25 cellular contexts compared by ENCODE assay signal in the genomic region with DNA sequence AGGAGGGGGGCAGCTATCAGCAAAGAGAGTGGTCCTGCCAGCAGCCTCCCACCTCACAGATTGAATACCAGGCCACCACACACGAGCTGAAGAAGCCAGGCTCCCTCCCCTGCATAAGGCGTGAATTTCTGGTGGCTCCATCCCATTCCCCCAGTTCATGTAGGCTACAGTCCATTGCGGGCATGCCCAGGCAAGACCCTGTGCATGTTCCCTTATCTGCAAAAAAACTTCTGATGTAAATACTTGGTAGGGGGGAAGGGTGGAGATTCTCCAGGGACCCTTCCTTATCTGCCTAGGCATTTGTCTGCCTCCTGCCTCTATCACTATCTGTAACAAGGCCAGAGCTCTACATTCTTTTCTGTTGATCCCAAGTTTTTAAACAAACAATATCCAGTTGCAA. TPM values are rescaled to one million over a fixed set of nuclear protein-coding genes. Genes with fewer than 3 reads are reported as not detected.
DNase-seq lines count a peak whose midpoint lies in the region; ATAC-seq and TF ChIP-seq lines count a peak whose summit lies in the region.
"Had no signal": no experiment of that assay in that cellular context is flagged by ENCODE, and none has a peak within 500 bp of the region (broad histone marks: within the 10 kb centered on the region; RNA-seq: fewer than 3 reads in every experiment).

No MANE protein-coding gene starts in this region.

- DNase-seq in MCF 10A (ENCODE audit: unreplicated experiment) (no peak), breast epithelium (ENCODE audit: low spot score in 2 of 2) (no peak), brain microvascular endothelial cell (peak; percentile 50), foreskin keratinocyte (peak in 1 of 2 donors; percentile 10), trophoblast cell (no peak), Right ventricle myocardium inferior (ENCODE audit: missing footprints) (no peak), NCI-H2196 (lab: John Stamatoyannopoulos, UW; ENCODE audit: unreplicated experiment) (no peak)
- DNase-seq in activated T-cell treated with anti-CD3 and anti-CD28 coated beads, Interleukin-2, amount 50 U/mL, for 4 hours: no peak
- DNase-seq: 8988T; activated CD4-positive, alpha-beta T cell treated with anti-CD3 and anti-CD28 coated beads for 4 hours; aorta; CD8-positive, alpha-beta memory T cell; left cardiac atrium; NCI-H1092 treated with DMSO at 0.1 percent for 48 hours; NCI-H1930; NCI-H2227 treated with DMSO at 0.1 percent for 48 hours; ovary; spleen; stimulated activated CD4-positive, alpha-beta T cell treated with anti-CD3 and anti-CD28 coated beads, Interleukin-2, amount 100 ng/mL, for 48 hours had no signal

- H4K8ac ChIP-seq in trophoblast cell (ENCODE audit: low read depth, low read length): no peak overlapping the region

- CTCF ChIA-PET in MCF 10A (lab: Yijun Ruan, JAX): interaction anchor here (1.2 kb wide), 1 partner anchor 14 kb away, joined by 3 read pairs; no protein-coding TSS in a partner anchor

- ATAC-seq in foreskin keratinocyte (no peak), Right ventricle myocardium inferior (no peak)
- ATAC-seq in activated T-cell treated with anti-CD3 and anti-CD28 coated beads, Interleukin-2, amount 50 U/mL, for 4 hours: no peak
- ATAC-seq: activated naive CD4-positive, alpha-beta T cell treated with anti-CD3 and anti-CD28 coated beads, Interleukin-2, amount 50 U/mL, for 72 hours; esophagus mucosa; left cardiac atrium; stimulated activated memory B cell treated with anti-CD40 and anti-IgM and Interleukin-4, amounts not matched to agents 10 μg/mL and 1 μg/mL and 100 μg/mL, for 72 hours had no signal

- H2AFZ ChIP-seq in trophoblast cell (ENCODE audit: insufficient read depth, low read length, poor library complexity): no peak overlapping the region

- no peaks in the 10 kb centered on the region for H3K27me3 Mint-ChIP-seq in MCF 10A (ENCODE audit: insufficient read depth, unreplicated experiment)
- no peaks in the 10 kb centered on the region for H3K27me3 Mint-ChIP-seq in activated T-cell treated with anti-CD3 and anti-CD28 coated beads, Interleukin-2, amount 50 U/mL, for 4 hours (ENCODE audit: low read depth)
- H3K27me3 Mint-ChIP-seq: CD8-positive, alpha-beta memory T cell; memory B cell; stimulated activated memory B cell treated with anti-CD40 and anti-IgM and Interleukin-4, amounts not matched to agents 10 μg/mL and 1 μg/mL and 100 μg/mL, for 72 hours had no signal

- no CpG with 5 or more reads among the region's 3 CpGs for WGBS in trophoblast cell (ENCODE audit: extremely low coverage, insufficient coverage, insufficient read length)

- H3K9me3 Mint-ChIP-seq in MCF 10A (ENCODE audit: unreplicated experiment): no peaks in the 10 kb centered on the region
- H3K9me3 Mint-ChIP-seq in activated T-cell treated with anti-CD3 and anti-CD28 coated beads, Interleukin-2, amount 50 U/mL, for 4 hours: no peaks in the 10 kb centered on the region

- H2BK5ac ChIP-seq in trophoblast cell (ENCODE audit: low read depth, low read length, poor library complexity): peak overlapping the region; percentile 58

- in situ Hi-C loops in brain microvascular endothelial cell (cut with HindIII; ENCODE audit: low pct_ligation_motif_present, low sequenced_read_pairs): no loop called here

- no peak overlapping the region for H3K18ac ChIP-seq in trophoblast cell (ENCODE audit: low read length)

- intact Hi-C loops in MCF 10A (cut with micrococcal nuclease) (no loop called here), breast epithelium (cut with DNase I; ENCODE audit: low total_unique reads) (no loop called here), Right ventricle myocardium inferior (cut with DNase I) (no loop called here)

- H3K27me3 ChIP-seq in breast epithelium (no peaks in the 10 kb centered on the region), brain microvascular endothelial cell (replicated peaks) (no peaks in the 10 kb centered on the region), foreskin keratinocyte (no peaks in the 10 kb centered on the region), trophoblast cell (ENCODE audit: insufficient read depth, low read length) (no peaks in the 10 kb centered on the region)
- H3K27me3 ChIP-seq: ovary, spleen, suprapubic skin had no signal

- no peak overlapping the region for H4K12ac ChIP-seq in trophoblast cell (ENCODE audit: low read depth, low read length)

- TF ChIP-seq POLR2A in breast epithelium (IDR thresholded peaks at IDR 0.05): no peak

- H3K27ac Mint-ChIP-seq in MCF 10A (ENCODE audit: low read depth, unreplicated experiment): peak overlapping the region; percentile 63
- H3K27ac Mint-ChIP-seq: activated T-helper 1 cell treated with anti-CD3 and anti-CD28 coated beads, Interleukin-12 subunit alpha, Interleukin-12 subunit beta, Interleukin-2, Interleukin-4 antibody, amounts not matched to agents 30 ng/mL and 10 ng/mL and 1 ng/mL, durations not matched to agents 14 hours and 24 hours and 36 hours; CD8-positive, alpha-beta memory T cell; memory B cell; stimulated activated memory B cell treated with anti-CD40 and anti-IgM and Interleukin-4, amounts not matched to agents 10 μg/mL and 1 μg/mL and 100 μg/mL, for 72 hours had no signal

- POLR2A ChIA-PET in MCF 10A (lab: Yijun Ruan, JAX): interaction anchor here (2.4 kb wide), 1 partner anchor 27 kb away, joined by 15 read pairs; the partner anchor contains the start of gene UBP1

- H3K36me3 Mint-ChIP-seq in MCF 10A (ENCODE audit: insufficient read depth, unreplicated experiment): no peaks in the 10 kb centered on the region
- H3K36me3 Mint-ChIP-seq in activated T-cell treated with anti-CD3 and anti-CD28 coated beads, Interleukin-2, amount 50 U/mL, for 4 hours (ENCODE audit: insufficient read depth): peaks cover 15% of the 10 kb centered on the region

- no peak overlapping the region for H2BK120ac ChIP-seq in trophoblast cell (ENCODE audit: insufficient read depth, low read length, poor library complexity)

- H3K4ac ChIP-seq in trophoblast cell (ENCODE audit: low read depth, low read length): no peak overlapping the region

- no peak overlapping the region for H3K23ac ChIP-seq in trophoblast cell (ENCODE audit: low read length)

- peak overlapping the region; percentile 62 for H3K14ac ChIP-seq in trophoblast cell (ENCODE audit: low read length)

- H3K4me2 ChIP-seq in trophoblast cell (ENCODE audit: low read length): no peak overlapping the region

- H3K36me3 ChIP-seq in breast epithelium (no peaks in the 10 kb centered on the region), brain microvascular endothelial cell (replicated peaks) (no peaks in the 10 kb centered on the region), trophoblast cell (ENCODE audit: control insufficient read depth in 1 of 2, insufficient read depth in 2 of 2, low read length in 2 of 2) (no peaks in the 10 kb centered on the region)
- H3K36me3 ChIP-seq: ovary, suprapubic skin had no signal

- H3K27ac ChIP-seq in breast epithelium (no peak overlapping the region), brain microvascular endothelial cell (peak overlapping the region; percentile 19), foreskin keratinocyte (peak overlapping the region; percentile 55), trophoblast cell (ENCODE audit: low read depth, low read length) (no peak overlapping the region)
- H3K27ac ChIP-seq: ovary, spleen, suprapubic skin had no signal

- no peak overlapping the region for H3K9ac ChIP-seq in trophoblast cell (ENCODE audit: low read length)

- H3K79me1 ChIP-seq in trophoblast cell (ENCODE audit: low read length): no peaks in the 10 kb centered on the region

- H4K91ac ChIP-seq in trophoblast cell (ENCODE audit: low read depth, low read length): peak overlapping the region; percentile 25

- H2AK5ac ChIP-seq in trophoblast cell (ENCODE audit: low read length): no peak overlapping the region

- H3K4me1 Mint-ChIP-seq in MCF 10A (ENCODE audit: insufficient read depth, unreplicated experiment): peaks cover 6% of the 10 kb centered on the region
- H3K4me1 Mint-ChIP-seq in activated T-cell treated with anti-CD3 and anti-CD28 coated beads, Interleukin-2, amount 50 U/mL, for 4 hours (ENCODE audit: low read depth): no peaks in the 10 kb centered on the region
- H3K4me1 Mint-ChIP-seq: CD8-positive, alpha-beta memory T cell; memory B cell; stimulated activated memory B cell treated with anti-CD40 and anti-IgM and Interleukin-4, amounts not matched to agents 10 μg/mL and 1 μg/mL and 100 μg/mL, for 72 hours had no signal

- BruUV-seq in MCF 10A (replicated peaks; lab: Mats Ljungman, UMichigan): no TSS peak

- H3K4me3 ChIP-seq in breast epithelium (no peak overlapping the region), brain microvascular endothelial cell (ENCODE audit: low read depth, low read length) (no peak overlapping the region), trophoblast cell (ENCODE audit: low read depth, low read length) (no peak overlapping the region)
- H3K4me3 ChIP-seq: ovary, spleen, suprapubic skin had no signal

- H3K9me3 ChIP-seq in breast epithelium (no peaks in the 10 kb centered on the region), trophoblast cell (ENCODE audit: insufficient read depth, low read depth, low read length) (peaks cover 1% of the 10 kb centered on the region)
- H3K9me3 ChIP-seq: ovary, suprapubic skin had no signal

- no peak overlapping the region for H3K4me3 Mint-ChIP-seq in MCF 10A (ENCODE audit: unreplicated experiment)
- no peak overlapping the region for H3K4me3 Mint-ChIP-seq in activated T-cell treated with anti-CD3 and anti-CD28 coated beads, Interleukin-2, amount 50 U/mL, for 4 hours
- H3K4me3 Mint-ChIP-seq: activated T-helper 1 cell treated with anti-CD3 and anti-CD28 coated beads, Interleukin-12 subunit alpha, Interleukin-12 subunit beta, Interleukin-2, Interleukin-4 antibody, amounts not matched to agents 30 ng/mL and 10 ng/mL and 1 ng/mL, durations not matched to agents 14 hours and 24 hours and 36 hours; CD8-positive, alpha-beta memory T cell; memory B cell; stimulated activated memory B cell treated with anti-CD40 and anti-IgM and Interleukin-4, amounts not matched to agents 10 μg/mL and 1 μg/mL and 100 μg/mL, for 72 hours had no signal

- no peak overlapping the region for H2BK12ac ChIP-seq in trophoblast cell (ENCODE audit: low read length)

- H3K4me1 ChIP-seq in breast epithelium: no peaks in the 10 kb centered on the region
- peaks cover 6% of the 10 kb centered on the region for H3K4me1 ChIP-seq in foreskin keratinocyte
- H3K4me1 ChIP-seq in trophoblast cell (ENCODE audit: control insufficient read depth in 1 of 2, insufficient read depth in 2 of 2, low read length in 2 of 2): no peaks in the 10 kb centered on the region
- H3K4me1 ChIP-seq: spleen, suprapubic skin had no signal

- H3K79me2 ChIP-seq in trophoblast cell (ENCODE audit: control insufficient read depth, insufficient read depth, low read length, poor library complexity): no peaks in the 10 kb centered on the region

- TF ChIP-seq CTCF in MCF 10A (IDR thresholded peaks at IDR 0.05; ENCODE audit: unreplicated experiment): no peak
- no peak for TF ChIP-seq CTCF in breast epithelium (IDR thresholded peaks at IDR 0.05)
- no peak for TF ChIP-seq CTCF in brain microvascular endothelial cell (IDR thresholded peaks at IDR 0.05; ENCODE audit: low read depth, low read length, missing control alignments)
- no peak for TF ChIP-seq CTCF in foreskin keratinocyte (conservative IDR thresholded peaks at IDR 0.05)

RNA-seq across cellular contexts. Expression of gene UBP1, which starts 27.6 kb away (rescaled TPM):
- 55.6 and 72.6 TPM in 2 replicates for total RNA-seq in MCF 10A (2022)
- total RNA-seq in breast epithelium: 10 to 100 TPM; 55.2 to 73.8 (median 69.5) TPM
- 63.6 and 64.8 TPM in 2 replicates for total RNA-seq in foreskin keratinocyte
- 26.4 and 33.3 TPM in 2 replicates for polyA plus RNA-seq in foreskin keratinocyte
- 58.8 and 62.1 TPM in 2 replicates for polyA plus RNA-seq in trophoblast cell (2013)
- 42.3 TPM for total RNA-seq in Right ventricle myocardium inferior
- total RNA-seq in activated T-cell treated with anti-CD3 and anti-CD28 coated beads, Interleukin-2, amount 50 U/mL, for 4 hours: 10 to 100 TPM; 64.2 to 69.7 (median 69.0) TPM

Comparison
In these comparisons a context has a peak if more than half of its experiments do, and no peak if none do; other contexts are left out.
1. H3K27ac ChIP-seq: peak in brain microvascular endothelial cell (single experiment) and foreskin keratinocyte (single experiment); none in breast epithelium (0 of 2) and trophoblast cell (single experiment).